22 cellular contexts compared by ENCODE assay signal in genomic region chr1:4411862-4412261, GRCh38.
"Had no signal": no experiment of that assay in that cellular context is flagged by ENCODE, and none has a peak within 500 bp of the region (broad histone marks: within the 10 kb centered on the region; RNA-seq: fewer than 3 reads in every experiment).

No MANE protein-coding gene starts in this region.

- DNase-seq: activated CD4-positive, alpha-beta memory T cell treated with anti-CD3 and anti-CD28 coated beads for 36 hours; activated CD4-positive, alpha-beta T cell treated with anti-CD3 and anti-CD28 coated beads, Interleukin-2, amount 10 ng/mL, durations not matched to agents 7 days and 5 days; activated CD4-positive, CD25-positive, alpha-beta regulatory T cell; activated CD8-positive, alpha-beta memory T cell treated with anti-CD3 and anti-CD28 coated beads for 24 hours; activated gamma-delta T cell; activated naive CD4-positive, alpha-beta T cell treated with anti-CD3 and anti-CD28 coated beads for 36 hours; activated T-cell treated with anti-CD3 and anti-CD28 coated beads, Interleukin-2, amount 50 U/mL, for 4 hours; brain microvascular endothelial cell; caudate nucleus; Karpas-422; MV-4-11; NCI-H1092 treated with DMSO at 0.1 percent for 48 hours; NCI-H1417 treated with DMSO at 0.1 percent for 48 hours; NCI-H1694; NCI-H2081; NCI-H446; NCI-H524; PC-3; SHP77 treated with DMSO at 0.1 percent for 48 hours; T-helper 17 cell; T-helper 9 cell had no signal

- H3K27me3 ChIP-seq: brain microvascular endothelial cell had no signal

- H3K9me3 Mint-ChIP-seq: activated CD4-positive, alpha-beta T cell treated with anti-CD3 and anti-CD28 coated beads, Interleukin-2, amount 10 ng/mL, durations not matched to agents 7 days and 5 days had no signal

- H3K27ac ChIP-seq: brain microvascular endothelial cell had no signal

- H3K4me3 Mint-ChIP-seq: activated CD4-positive, alpha-beta memory T cell treated with anti-CD3 and anti-CD28 coated beads for 36 hours; activated CD4-positive, alpha-beta T cell treated with anti-CD3 and anti-CD28 coated beads, Interleukin-2, amount 10 ng/mL, durations not matched to agents 7 days and 5 days; activated naive CD4-positive, alpha-beta T cell treated with anti-CD3 and anti-CD28 coated beads for 36 hours; activated naive CD8-positive, alpha-beta T cell; activated T-cell treated with anti-CD3 and anti-CD28 coated beads, Interleukin-2, amount 50 U/mL, for 4 hours; T-helper 17 cell had no signal

- H3K27ac Mint-ChIP-seq: activated CD4-positive, alpha-beta memory T cell treated with anti-CD3 and anti-CD28 coated beads for 36 hours; activated CD4-positive, alpha-beta T cell treated with anti-CD3 and anti-CD28 coated beads, Interleukin-2, amount 10 ng/mL, durations not matched to agents 7 days and 5 days; activated naive CD4-positive, alpha-beta T cell treated with anti-CD3 and anti-CD28 coated beads for 36 hours; activated naive CD8-positive, alpha-beta T cell; T-helper 17 cell had no signal

- H3K4me1 Mint-ChIP-seq: activated CD4-positive, alpha-beta T cell treated with anti-CD3 and anti-CD28 coated beads, Interleukin-2, amount 10 ng/mL, durations not matched to agents 7 days and 5 days; T-helper 17 cell had no signal

- ATAC-seq: activated T-cell treated with anti-CD3 and anti-CD28 coated beads, Interleukin-2, amount 50 U/mL, for 4 hours; PC-3; T-helper 17 cell had no signal

- H3K27me3 Mint-ChIP-seq: activated CD4-positive, alpha-beta T cell treated with anti-CD3 and anti-CD28 coated beads, Interleukin-2, amount 10 ng/mL, durations not matched to agents 7 days and 5 days had no signal

- H3K36me3 ChIP-seq: brain microvascular endothelial cell had no signal

- H3K36me3 Mint-ChIP-seq: activated CD4-positive, alpha-beta memory T cell treated with anti-CD3 and anti-CD28 coated beads for 36 hours; activated naive CD8-positive, alpha-beta T cell had no signal
